Comparison of ENCODE assay signal across 8 cellular contexts in the genomic region with DNA sequence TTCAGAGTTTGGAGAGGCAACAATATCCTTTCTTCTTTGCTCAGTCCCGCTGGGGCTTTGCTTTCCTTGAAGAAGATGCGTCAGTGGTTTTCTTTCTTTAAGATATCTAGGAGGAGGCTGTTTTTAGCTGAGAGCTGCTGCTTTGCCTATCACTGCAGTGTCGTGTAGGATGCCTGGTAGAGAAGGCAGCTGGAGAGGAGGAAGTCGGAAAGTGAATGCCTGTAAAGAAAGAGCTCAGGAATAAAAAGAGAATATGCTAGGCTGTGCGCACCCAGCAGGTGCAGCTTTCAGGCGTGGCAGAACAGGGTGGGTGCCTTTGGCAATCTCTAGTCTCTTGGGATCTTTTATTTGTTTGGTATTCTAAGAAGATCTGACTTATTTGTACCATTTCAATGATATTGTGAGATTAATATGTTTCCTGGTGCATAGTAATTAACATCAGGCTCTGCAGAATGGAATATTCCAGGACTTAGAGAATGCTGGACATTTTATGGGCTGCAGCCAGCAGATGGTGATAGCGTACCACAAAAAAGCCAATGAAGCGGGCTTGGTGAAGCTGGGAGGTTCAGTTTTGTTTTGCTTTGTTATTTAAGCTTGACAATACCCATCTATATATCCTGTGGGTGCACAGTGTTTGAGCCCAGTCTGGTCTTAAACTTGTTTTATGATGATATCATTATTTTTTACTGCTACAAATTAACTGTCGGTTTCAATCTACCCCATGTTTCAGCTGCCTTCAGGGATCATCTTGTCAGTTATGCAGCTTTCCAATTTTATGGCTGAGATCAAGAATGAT. TPM values are rescaled to one million over a fixed set of nuclear protein-coding genes. Genes with fewer than 3 reads are reported as not detected.
DNase-seq lines count a peak whose midpoint lies in the region; ATAC-seq and TF ChIP-seq lines count a peak whose summit lies in the region.

No MANE protein-coding gene starts in this region.

- POLR2A ChIA-PET in OCI-LY7 (lab: Charles Lee) = interaction anchor here (0.7 kb wide), 1 partner anchor 66 kb away, joined by 3 read pairs; no protein-coding TSS in a partner anchor

- H3K4me3 ChIP-seq in OCI-LY7 (ENCODE audit: low read depth, low read length, poor library complexity, severe bottlenecking) = no peak overlapping the region
- H3K4me3 ChIP-seq in left ventricle myocardium inferior = peak overlapping the region; percentile 37

- no peak overlapping the region for H2AFZ ChIP-seq in OCI-LY7 (ENCODE audit: low read length)

- peak; percentile 81 for TF ChIP-seq CTCF in OCI-LY7 (conservative IDR thresholded peaks at IDR 0.05; ENCODE audit: low read length)
- TF ChIP-seq CTCF in left ventricle myocardium inferior (IDR thresholded peaks at IDR 0.05; ENCODE audit: borderline replicate concordance) = peak; percentile 88

- H3K9me2 ChIP-seq in OCI-LY7 (ENCODE audit: insufficient read depth, low read length) = no peaks in the 10 kb centered on the region

- H3K9me3 ChIP-seq in OCI-LY7 (ENCODE audit: low read length) (no peaks in the 10 kb centered on the region), left ventricle myocardium inferior (replicated peaks) (peaks cover 6% of the 10 kb centered on the region)

- intact Hi-C loops in OCI-LY7 (cut with micrococcal nuclease; ENCODE audit: unreplicated experiment) = loop anchor here (2.0 kb wide), 1 partner anchor 351 kb away; no protein-coding TSS in a partner anchor
- intact Hi-C loops in left ventricle myocardium inferior (cut with micrococcal nuclease) = loop anchor here (2.0 kb wide), 1 partner anchor 351 kb away; no protein-coding TSS in a partner anchor
- intact Hi-C loops in posterior vena cava (cut with DNase I) = loop anchor here (5.0 kb wide), 1 partner anchor 350 kb away; no protein-coding TSS in a partner anchor

- peak; percentile 64 for ATAC-seq in GM21381 (IDR thresholded peaks at IDR 0.05; ENCODE audit: unreplicated experiment)

- BruUV-seq in OCI-LY7 (replicated peaks; lab: Mats Ljungman, UMichigan) = no TSS peak

- H3K4me1 ChIP-seq in OCI-LY7 (ENCODE audit: insufficient read depth, low read length, poor library complexity, severe bottlenecking) (no peaks in the 10 kb centered on the region), left ventricle myocardium inferior (peaks cover 4% of the 10 kb centered on the region)

- H3K4me2 ChIP-seq in OCI-LY7 (ENCODE audit: low read length) = no peak overlapping the region

- H3K36me3 ChIP-seq in OCI-LY7 (ENCODE audit: insufficient read depth, low read length) (no peaks in the 10 kb centered on the region), left ventricle myocardium inferior (no peaks in the 10 kb centered on the region)

- H3K27ac ChIP-seq in OCI-LY7 (ENCODE audit: low read depth, low read length, poor library complexity, severe bottlenecking) (no peak overlapping the region), left ventricle myocardium inferior (replicated peaks) (no peak overlapping the region)

- peak; percentile 69 for DNase-seq in EH (ENCODE audit: low read depth)
- DNase-seq in HS-5 (ENCODE audit: low read depth) = peak; percentile 43
- DNase-seq in OCI-LY7 (ENCODE audit: low spot score) = peak; percentile 31
- DNase-seq in amniotic stem cell (lab: John Stamatoyannopoulos, UW) = peak; percentile 16
- peak; percentile 33 for DNase-seq in left ventricle myocardium inferior
- DNase-seq in retina = peak; percentile 79
- no peak for DNase-seq in posterior vena cava (ENCODE audit: low spot score)

- no peaks in the 10 kb centered on the region for H3K79me2 ChIP-seq in OCI-LY7 (ENCODE audit: insufficient read depth, low read depth, low read length)

- no peaks in the 10 kb centered on the region for H3K27me3 ChIP-seq in left ventricle myocardium inferior (ENCODE audit: low read depth)

- CTCF ChIA-PET in OCI-LY7 (lab: Charles Lee; ENCODE audit: unreplicated experiment) = no interaction called here

- no peaks in the 10 kb centered on the region for H4K20me1 ChIP-seq in OCI-LY7 (ENCODE audit: insufficient read depth, low read length)

RNA-seq across cellular contexts. Expression of a gene that starts 34.9 kb away (rescaled TPM):
- not detected in 2 replicates for total RNA-seq in OCI-LY7 (2014; rRNA removed; shearing (Covaris generic))
- total RNA-seq in OCI-LY7 (2022) (0.10 TPM in 1 of 2 replicates, not detected in the other), left ventricle myocardium inferior (93.9 TPM), posterior vena cava (10 to 100 TPM; 40.4 to 48.8 TPM)

Comparison
In these comparisons a context has a peak if more than half of its experiments do, and no peak if none do; other contexts are left out.
1. RNA of a gene that starts 34.9 kb away (total RNA-seq): 93.9 TPM in left ventricle myocardium inferior (single experiment) and 40.4 to 48.8 TPM in posterior vena cava; 0.10 TPM in OCI-LY7; every median in the first group is over 10 times any median in the second.